1 cellular context compared by ENCODE assay signal in the genomic region with DNA sequence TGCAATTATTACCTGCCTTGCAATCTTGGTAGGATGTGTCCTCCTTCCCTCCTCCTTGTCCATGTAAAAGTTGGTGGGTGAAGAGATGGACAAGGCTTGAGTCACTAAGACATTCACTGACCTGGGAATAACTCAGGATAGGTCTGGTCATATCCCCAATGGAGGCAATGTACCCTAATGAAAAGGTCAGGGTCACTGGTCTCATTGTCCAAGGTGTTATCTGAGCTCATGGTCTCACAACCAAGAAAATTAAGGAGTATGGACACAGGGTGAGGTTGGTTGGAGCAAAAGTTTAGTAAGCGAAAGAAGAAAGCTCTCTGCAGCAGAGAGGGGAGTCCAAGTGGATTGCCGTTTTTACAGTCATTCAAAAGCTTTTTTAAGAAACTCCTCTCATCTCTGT.
TF ChIP-seq lines count a peak whose summit lies in the region.

No MANE protein-coding gene starts in this region.

TF ChIP-seq in WTC11, 78 proteins besides CTCF, POLR2A, EP300 and RAD21 (continued from another document):
- TF ChIP-seq, protein P1, sequence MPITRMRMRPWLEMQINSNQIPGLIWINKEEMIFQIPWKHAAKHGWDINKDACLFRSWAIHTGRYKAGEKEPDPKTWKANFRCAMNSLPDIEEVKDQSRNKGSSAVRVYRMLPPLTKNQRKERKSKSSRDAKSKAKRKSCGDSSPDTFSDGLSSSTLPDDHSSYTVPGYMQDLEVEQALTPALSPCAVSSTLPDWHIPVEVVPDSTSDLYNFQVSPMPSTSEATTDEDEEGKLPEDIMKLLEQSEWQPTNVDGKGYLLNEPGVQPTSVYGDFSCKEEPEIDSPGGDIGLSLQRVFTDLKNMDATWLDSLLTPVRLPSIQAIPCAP (CRISPR knock-in tag; IDR thresholded peaks at IDR 0.05): no peak
TF ChIP-seq in WTC11: peak in this region for 1.
